Comparison of ENCODE assay signal across 18 cellular contexts in the genomic region with DNA sequence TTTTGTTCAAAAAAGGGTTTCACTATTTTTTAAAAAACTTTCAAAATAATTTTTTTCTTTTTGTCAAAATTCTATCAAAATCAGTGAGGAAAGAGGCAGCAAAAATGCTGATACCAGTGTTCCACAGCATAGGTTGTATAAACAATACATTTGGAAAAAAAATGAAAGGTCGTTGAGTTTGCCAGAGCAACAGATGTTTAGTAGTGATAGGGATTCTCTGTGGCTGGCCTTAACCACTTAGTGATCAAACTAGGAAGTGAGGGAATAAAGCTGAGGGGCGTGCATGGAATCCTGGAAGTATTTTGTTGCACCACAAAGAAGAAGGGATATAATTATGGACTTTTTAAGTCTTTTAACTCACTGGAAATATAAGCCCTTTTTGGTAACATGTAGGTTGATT.
"Had no signal": no experiment of that assay in that cellular context is flagged by ENCODE, and none has a peak within 500 bp of the region (broad histone marks: within the 10 kb centered on the region; RNA-seq: fewer than 3 reads in every experiment).

No MANE protein-coding gene starts in this region.

- ATAC-seq: activated CD4-positive, CD25-positive, alpha-beta regulatory T cell treated with anti-CD3 and anti-CD28 coated beads, Interleukin-2, amount 50 U/mL, for 24 hours; activated CD8-positive, alpha-beta T cell treated with anti-CD3 and anti-CD28 coated beads for 36 hours; activated T-cell treated with anti-CD3 and anti-CD28 coated beads, Interleukin-2, amount 50 U/mL, for 72 hours; PC-3; T-helper 17 cell had no signal

- DNase-seq: activated CD4-positive, alpha-beta T cell treated with anti-CD3 and anti-CD28 coated beads for 4 hours; activated CD8-positive, alpha-beta memory T cell treated with anti-CD3 and anti-CD28 coated beads, Interleukin-2, amount 50 U/mL, for 4 hours; activated CD8-positive, alpha-beta T cell treated with anti-CD3 and anti-CD28 coated beads for 36 hours; activated gamma-delta T cell treated with Interleukin-2 at 50 U/mL for 16 hours; activated naive CD4-positive, alpha-beta T cell treated with anti-CD3 and anti-CD28 coated beads, Interleukin-2, amount 10 ng/mL, durations not matched to agents 7 days and 5 days; activated naive CD8-positive, alpha-beta T cell treated with anti-CD3 and anti-CD28 coated beads for 36 hours; activated T-cell treated with anti-CD3 and anti-CD28 coated beads, Interleukin-2, amount 50 U/mL, for 72 hours; brain microvascular endothelial cell; Karpas-422; MM.1S; NCI-H1930; NCI-H345; NCI-H748 treated with DMSO at 0.1 percent for 48 hours; PC-3; SHP77; T-helper 17 cell; T-helper 9 cell had no signal
